ENCODE assay signal across 12 cellular contexts in genomic region chr13:98976941-98977340, GRCh38. TPM values are rescaled to one million over a fixed set of nuclear protein-coding genes. Genes with fewer than 3 reads are reported as not detected.
DNase-seq lines count a peak whose midpoint lies in the region; ATAC-seq and TF ChIP-seq lines count a peak whose summit lies in the region.
"Had no signal": no experiment of that assay in that cellular context is flagged by ENCODE, and none has a peak within 500 bp of the region (broad histone marks: within the 10 kb centered on the region; RNA-seq: fewer than 3 reads in every experiment).

No MANE protein-coding gene starts in this region.

- H3K4me1 ChIP-seq in PC-9 (replicated peaks; ENCODE audit: insufficient read depth) (peaks cover 66% of the 10 kb centered on the region), thoracic aorta (ENCODE audit: control insufficient read depth in 1 of 2, low read depth in 2 of 2) (peaks cover 4 to 24% of the 10 kb centered on the region in 2 donors)

- no peaks in the 10 kb centered on the region for H3K9me3 Mint-ChIP-seq in glutamatergic neuron (ENCODE audit: unreplicated experiment)
- H3K9me3 Mint-ChIP-seq: IgD-negative memory B cell had no signal

- no TSS peak for BruUV-seq in PC-9 (replicated peaks; lab: Mats Ljungman, UMichigan)

- H3K4me3 ChIP-seq in PC-9 (peak overlapping the region; percentile 41; the same call in 1 of the 2 replicates), dorsolateral prefrontal cortex (peak overlapping the region; percentile 24 to 79 (median 62)), thoracic aorta (peak overlapping the region; percentile 71)

- H3K4me1 Mint-ChIP-seq in glutamatergic neuron (ENCODE audit: low read depth, unreplicated experiment), result no peaks in the 10 kb centered on the region

- H3K79me2 ChIP-seq in PC-9 (ENCODE audit: low read depth), result peaks cover 64% of the 10 kb centered on the region

- peak overlapping the region; percentile 78 for H3K4me2 ChIP-seq in PC-9

- no peak for TF ChIP-seq CTCF in PC-9 (conservative IDR thresholded peaks at IDR 0.05)
- peak in 1 of 56 donors; percentile 11 for TF ChIP-seq CTCF in dorsolateral prefrontal cortex (IDR thresholded peaks at IDR 0.05 in 54 of 56, conservative IDR thresholded peaks at IDR 0.05 in 2 of 56; ENCODE audit: low read depth in 1 of 56, partially characterized antibody in 56 of 56)
- TF ChIP-seq CTCF in thoracic aorta (IDR thresholded peaks at IDR 0.05), result no peak
- no peak for TF ChIP-seq CTCF in glutamatergic neuron (IDR thresholded peaks at IDR 0.05; ENCODE audit: partially characterized antibody, unreplicated experiment)

- no peak overlapping the region for H3K27ac Mint-ChIP-seq in glutamatergic neuron (ENCODE audit: unreplicated experiment)
- H3K27ac Mint-ChIP-seq: IgD-negative memory B cell had no signal

- H2AFZ ChIP-seq in PC-9, result no peak overlapping the region

- H3K4me3 Mint-ChIP-seq in glutamatergic neuron (ENCODE audit: unreplicated experiment), result no peak overlapping the region
- H3K4me3 Mint-ChIP-seq: IgD-negative memory B cell had no signal

- H3K27ac ChIP-seq in PC-9, result peak overlapping the region; percentile 74
- peak overlapping the region; percentile 68 to 99 (median 94) for H3K27ac ChIP-seq in dorsolateral prefrontal cortex
- no peak overlapping the region for H3K27ac ChIP-seq in thoracic aorta

- intact Hi-C loops in PC-9 (cut with micrococcal nuclease; ENCODE audit: unreplicated experiment) (loop anchor here (5.0 kb wide), 1 partner anchor 50 kb away; no protein-coding TSS in a partner anchor), dorsolateral prefrontal cortex (cut with DNase I) (loop anchor here (5.0 to 10.0 kb wide), 4 partner anchors 55 to 135 kb away; no protein-coding TSS in a partner anchor)

- H3K27me3 Mint-ChIP-seq in glutamatergic neuron (ENCODE audit: unreplicated experiment), result no peaks in the 10 kb centered on the region

- H3K36me3 ChIP-seq in PC-9 (ENCODE audit: low read depth) (no peaks in the 10 kb centered on the region), thoracic aorta (no peaks in the 10 kb centered on the region)

- H3K36me3 Mint-ChIP-seq in glutamatergic neuron (ENCODE audit: unreplicated experiment), result no peaks in the 10 kb centered on the region
- H3K36me3 Mint-ChIP-seq: IgD-negative memory B cell had no signal

- H4K20me1 ChIP-seq in PC-9 (ENCODE audit: insufficient read depth), result no peaks in the 10 kb centered on the region

- POLR2A ChIA-PET in PC-9 (lab: Charles Lee; ENCODE audit: unreplicated experiment), result no interaction called here

- H3F3A ChIP-seq in PC-9 (ENCODE audit: insufficient read depth, low read depth), result peaks cover 36% of the 10 kb centered on the region

- H3K27me3 ChIP-seq in PC-9 (ENCODE audit: insufficient read depth, low read depth) (no peaks in the 10 kb centered on the region), dorsolateral prefrontal cortex (no peaks in the 10 kb centered on the region), thoracic aorta (replicated peaks; ENCODE audit: insufficient read depth) (no peaks in the 10 kb centered on the region)

- no peak for DNase-seq in PC-9
- DNase-seq in dorsolateral prefrontal cortex, result no peak
- DNase-seq in midbrain (lab: John Stamatoyannopoulos, UW), result peak; percentile 33
- no peak for DNase-seq in thoracic aorta (ENCODE audit: low spot score)
- DNase-seq in glutamatergic neuron, result no peak
- DNase-seq in NCI-H1694 treated with DMSO at 0.1 percent for 48 hours (lab: John Stamatoyannopoulos, UW), result no peak
- no peak for DNase-seq in activated CD8-positive, alpha-beta memory T cell treated with anti-CD3 and anti-CD28 coated beads for 24 hours
- DNase-seq in NOMO-1 (lab: John Stamatoyannopoulos, UW; ENCODE audit: unreplicated experiment in 2 of 2), result no peak
- DNase-seq: activated T-cell treated with anti-CD3 and anti-CD28 coated beads for 4 hours, NCI-H524, T-helper 1 cell had no signal

- ATAC-seq in thoracic aorta (ENCODE audit: insufficient number of reproducible peaks, low FRiP score, low read depth), result no peak

- CTCF ChIA-PET in PC-9 (lab: Charles Lee), result interaction anchor here (0.6 kb wide), 2 partner anchors 277 to 290 kb away, joined by 3 to 4 read pairs; no protein-coding TSS in a partner anchor

- no peaks in the 10 kb centered on the region for H3K9me3 ChIP-seq in PC-9 (ENCODE audit: insufficient read depth, low read depth)
- no peaks in the 10 kb centered on the region for H3K9me3 ChIP-seq in thoracic aorta

- no peaks in the 10 kb centered on the region for H3K9me2 ChIP-seq in PC-9 (ENCODE audit: insufficient read depth)

RNA-seq across cellular contexts. Expression of gene DOCK9, which starts 0.9 kb away (rescaled TPM):
- 53.4 and 69.5 TPM in 2 replicates for total RNA-seq in PC-9 (2021)
- 100 to 1,000 TPM in 118 of 120 experiments, 10 to 100 TPM in 2; 92.4 to 354 (median 139) TPM for total RNA-seq in dorsolateral prefrontal cortex
- total RNA-seq in thoracic aorta, result 100 to 1,000 TPM in 1 of 2 donors, 10 to 100 TPM in 1; 58.6 to 102 TPM
- total RNA-seq in glutamatergic neuron (ENCODE audit: unreplicated experiment), result 4.5 TPM

Comparison
In these comparisons a context has a peak if more than half of its experiments do, and no peak if none do; other contexts are left out.
1. H3K27ac ChIP-seq: peak in PC-9 (single experiment) and dorsolateral prefrontal cortex (59 of 59); none in thoracic aorta (0 of 2).
2. Peak in every context shown above with its lines, with median percentiles within 50 percentile points of each other: H3K4me3 ChIP-seq.